Comparison of ENCODE assay signal across 8 cellular contexts in the genomic region with DNA sequence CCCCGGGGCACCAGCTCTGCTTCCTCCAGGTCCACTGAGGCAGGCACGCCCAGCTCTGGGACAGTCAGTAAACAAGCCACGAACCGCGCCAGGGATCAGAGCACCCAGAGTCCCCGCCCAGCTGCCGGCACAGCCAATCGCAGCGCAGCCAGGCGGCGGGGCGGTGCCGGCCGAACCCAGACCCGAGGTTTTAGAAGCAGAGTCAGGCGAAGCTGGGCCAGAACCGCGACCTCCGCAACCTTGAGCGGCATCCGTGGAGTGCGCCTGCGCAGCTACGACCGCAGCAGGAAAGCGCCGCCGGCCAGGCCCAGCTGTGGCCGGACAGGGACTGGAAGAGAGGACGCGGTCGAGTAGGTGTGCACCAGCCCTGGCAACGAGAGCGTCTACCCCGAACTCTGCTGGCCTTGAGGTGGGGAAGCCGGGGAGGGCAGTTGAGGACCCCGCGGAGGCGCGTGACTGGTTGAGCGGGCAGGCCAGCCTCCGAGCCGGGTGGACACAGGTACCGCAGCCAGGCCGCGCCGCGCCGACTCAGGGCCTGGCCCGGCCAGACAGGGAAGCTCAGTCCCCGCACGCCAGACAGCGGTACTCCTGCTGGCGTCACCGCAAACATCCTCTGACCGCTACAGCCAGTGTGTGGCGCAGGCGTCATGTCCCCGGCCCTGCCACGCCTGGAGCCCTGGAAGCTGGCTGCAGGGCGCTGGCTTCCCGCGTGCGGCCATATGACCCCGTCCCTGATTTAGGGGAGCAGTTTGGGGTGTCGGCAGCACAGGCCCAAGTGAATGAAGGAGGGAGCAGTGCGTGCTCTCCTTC. TPM values are rescaled to one million over a fixed set of nuclear protein-coding genes. Genes with fewer than 3 reads are reported as not detected.
DNase-seq lines count a peak whose midpoint lies in the region; ATAC-seq and TF ChIP-seq lines count a peak whose summit lies in the region.

A gene (plus strand): TSS at position 220 of the 810 bp plus-strand sequence. CDS start 1,485 bp downstream, outside the sequence.

- DNase-seq in Ammon's horn (ENCODE audit: low spot score) (peak; percentile 97), RKO (ENCODE audit: low spot score) (peak; percentile 89), fibroblast of villous mesenchyme (ENCODE audit: low read depth) (peak; percentile 89), naive B cell (no peak)
- peak; percentile 58 for DNase-seq in activated naive CD4-positive, alpha-beta T cell treated with anti-CD3 and anti-CD28 coated beads for 36 hours

- ATAC-seq in HG02938 (IDR thresholded peaks at IDR 0.05; ENCODE audit: unreplicated experiment) (peak; percentile 58), naive B cell (ENCODE audit: low read depth in 2 of 2) (no peak), GM21360 (IDR thresholded peaks at IDR 0.05; ENCODE audit: unreplicated experiment) (no peak)

- intact Hi-C loops in activated naive CD4-positive, alpha-beta T cell treated with anti-CD3 and anti-CD28 coated beads for 36 hours (cut with micrococcal nuclease) = loop anchor here (2.0 to 5.0 kb wide), 2 partner anchors 17 to 86 kb away; no protein-coding TSS in a partner anchor

- H3K4me3 ChIP-seq in fibroblast of villous mesenchyme (ENCODE audit: low read depth, low read length) = peak within 1 kb of the TSS; percentile 72

- H3K27ac Mint-ChIP-seq in activated naive CD4-positive, alpha-beta T cell treated with anti-CD3 and anti-CD28 coated beads for 36 hours = no peak within 1 kb of the TSS
- no peak within 1 kb of the TSS for H3K27ac Mint-ChIP-seq in naive B cell
- H3K27ac Mint-ChIP-seq in stimulated activated naive CD8-positive, alpha-beta T cell treated with anti-CD3 and anti-CD28 coated beads, Interleukin-15, Interleukin-2, amounts not matched to agents 100 ng/mL and 50 ng/mL, for 24 hours = peak within 1 kb of the TSS; percentile 31

- H3K4me1 Mint-ChIP-seq in activated naive CD4-positive, alpha-beta T cell treated with anti-CD3 and anti-CD28 coated beads for 36 hours (ENCODE audit: low read depth) = peaks cover 33% of the 10 kb centered on the region
- peaks cover 0 to 4% (median 1%) of the 10 kb centered on the region in 3 donors for H3K4me1 Mint-ChIP-seq in naive B cell
- H3K4me1 Mint-ChIP-seq in stimulated activated naive CD8-positive, alpha-beta T cell treated with anti-CD3 and anti-CD28 coated beads, Interleukin-15, Interleukin-2, amounts not matched to agents 100 ng/mL and 50 ng/mL, for 24 hours (ENCODE audit: low read depth) = peaks cover 7% of the 10 kb centered on the region

- peaks cover 7% of the 10 kb centered on the region for H3K36me3 Mint-ChIP-seq in activated naive CD4-positive, alpha-beta T cell treated with anti-CD3 and anti-CD28 coated beads for 36 hours (ENCODE audit: low read depth)
- no peaks in the 10 kb centered on the region for H3K36me3 Mint-ChIP-seq in naive B cell
- H3K36me3 Mint-ChIP-seq in stimulated activated naive CD8-positive, alpha-beta T cell treated with anti-CD3 and anti-CD28 coated beads, Interleukin-15, Interleukin-2, amounts not matched to agents 100 ng/mL and 50 ng/mL, for 24 hours (ENCODE audit: low read depth) = no peaks in the 10 kb centered on the region

- CTCF ChIA-PET in activated naive CD4-positive, alpha-beta T cell treated with anti-CD3 and anti-CD28 coated beads for 36 hours (lab: Charles Lee) = interaction anchor here (0.6 to 2.6 kb wide), 3 partner anchors 17 to 315 kb away, joined by 3 to 8 read pairs (median 4); no protein-coding TSS in a partner anchor

- H3K27me3 Mint-ChIP-seq in activated naive CD4-positive, alpha-beta T cell treated with anti-CD3 and anti-CD28 coated beads for 36 hours (ENCODE audit: low read depth) = no peaks in the 10 kb centered on the region
- H3K27me3 Mint-ChIP-seq in naive B cell = peaks cover 37 to 75% (median 64%) of the 10 kb centered on the region in 3 donors
- H3K27me3 Mint-ChIP-seq in stimulated activated naive CD8-positive, alpha-beta T cell treated with anti-CD3 and anti-CD28 coated beads, Interleukin-15, Interleukin-2, amounts not matched to agents 100 ng/mL and 50 ng/mL, for 24 hours = peaks cover 34% of the 10 kb centered on the region

- TF ChIP-seq CTCF in fibroblast of villous mesenchyme (IDR thresholded peaks at IDR 0.05; ENCODE audit: insufficient read depth, low read depth, low read length) = peak; percentile 5

- H3K9me3 Mint-ChIP-seq in activated naive CD4-positive, alpha-beta T cell treated with anti-CD3 and anti-CD28 coated beads for 36 hours = no peaks in the 10 kb centered on the region
- H3K9me3 Mint-ChIP-seq in naive B cell = peaks cover 0 to 5% (median 0%) of the 10 kb centered on the region in 7 donors
- no peaks in the 10 kb centered on the region for H3K9me3 Mint-ChIP-seq in stimulated activated naive CD8-positive, alpha-beta T cell treated with anti-CD3 and anti-CD28 coated beads, Interleukin-15, Interleukin-2, amounts not matched to agents 100 ng/mL and 50 ng/mL, for 24 hours

- peak within 1 kb of the TSS; percentile 80 for H3K4me3 Mint-ChIP-seq in activated naive CD4-positive, alpha-beta T cell treated with anti-CD3 and anti-CD28 coated beads for 36 hours
- H3K4me3 Mint-ChIP-seq in naive B cell = peak within 1 kb of the TSS in 7 of 8 donors; percentile 35 to 75 (median 55)
- H3K4me3 Mint-ChIP-seq in stimulated activated naive CD8-positive, alpha-beta T cell treated with anti-CD3 and anti-CD28 coated beads, Interleukin-15, Interleukin-2, amounts not matched to agents 100 ng/mL and 50 ng/mL, for 24 hours = peak within 1 kb of the TSS; percentile 81

RNA-seq across cellular contexts. Expression of the gene that starts here (rescaled TPM):
- total RNA-seq in activated naive CD4-positive, alpha-beta T cell treated with anti-CD3 and anti-CD28 coated beads for 36 hours = under 1 TPM; 0.81 to 0.86 TPM
- total RNA-seq in fibroblast of villous mesenchyme = 156 and 163 TPM in 2 replicates
- under 1 TPM in 1 of 6 donors, not detected in 5; 0.43 TPM for polyA plus RNA-seq in naive B cell (ENCODE audit: low read depth in 6 of 6)

Comparison
In these comparisons a context has a peak if more than half of its experiments do, and no peak if none do; other contexts are left out.
1. RNA of the gene that starts here (total RNA-seq): 156 to 163 TPM in fibroblast of villous mesenchyme; 0.81 to 0.86 TPM in activated naive CD4-positive, alpha-beta T cell treated with anti-CD3 and anti-CD28 coated beads for 36 hours; every median in the first group is over 10 times any median in the second.
2. Peak in DNase-seq in activated naive CD4-positive, alpha-beta T cell treated with anti-CD3 and anti-CD28 coated beads for 36 hours; RNA of the gene not detected or under 1 TPM.
3. Peak in every context shown above with its lines, with median percentiles within 50 percentile points of each other: H3K4me3 Mint-ChIP-seq.